In genomic region chr14:61321385-61322010, GRCh38 we compare ENCODE assay signal across 8 cellular contexts. TPM values are rescaled to one million over a fixed set of nuclear protein-coding genes. Genes with fewer than 3 reads are reported as not detected.
DNase-seq lines count a peak whose midpoint lies in the region; ATAC-seq and TF ChIP-seq lines count a peak whose summit lies in the region.

Gene PRKCH (plus strand): TSS chr14:61321579. CDS start chr14:61322102, 523 bp downstream.

- H3K27ac ChIP-seq in esophagus (ENCODE audit: low read depth in 2 of 2, low read length in 1 of 2), result peak within 1 kb of the TSS; percentile 94 to 99

- no peaks in the 10 kb centered on the region for H3K27me3 ChIP-seq in esophagus (ENCODE audit: control insufficient read depth in 1 of 2, insufficient read depth in 2 of 2, low read length in 2 of 2)

- TF ChIP-seq CTCF in GM13976 (IDR thresholded peaks at IDR 0.05; ENCODE audit: borderline replicate concordance, control extremely low read depth, extremely low read depth, insufficient read depth, missing control alignments), result peak; percentile 28

- peak within 1 kb of the TSS; percentile 57 to 80 for H3K4me3 ChIP-seq in esophagus (ENCODE audit: low read depth in 1 of 2, low read length in 2 of 2)

- no peaks in the 10 kb centered on the region for H3K9me3 ChIP-seq in esophagus (ENCODE audit: control insufficient read depth in 2 of 2, insufficient read depth in 1 of 2, low read depth in 1 of 2, low read length in 1 of 2)

- H3K36me3 ChIP-seq in esophagus (ENCODE audit: control insufficient read depth in 2 of 2, insufficient read depth in 2 of 2, low read length in 1 of 2), result peaks cover 0 to 2% of the 10 kb centered on the region in 2 donors

- H3K4me1 ChIP-seq in esophagus (ENCODE audit: control insufficient read depth in 2 of 2, insufficient read depth in 2 of 2, low read length in 1 of 2), result no peaks in the 10 kb centered on the region

- ATAC-seq in HG03066 (IDR thresholded peaks at IDR 0.05; ENCODE audit: low read depth, unreplicated experiment), result peak; percentile 67

- WGBS in esophagus, 2 donors, result 1% methylated on average over 46 to 66 of the region's 66 CpGs

- peak; percentile 89 for DNase-seq in GM13976 (ENCODE audit: low spot score)
- DNase-seq in NCI-H748 treated with DMSO at 0.1 percent for 48 hours (lab: John Stamatoyannopoulos, UW), result peak; percentile 19
- DNase-seq in activated T-cell treated with anti-CD3 and anti-CD28 coated beads for 4 hours, result peak; percentile 77
- DNase-seq in myocyte (ENCODE audit: low read depth), result peak; percentile 49
- DNase-seq in stimulated activated CD8-positive, alpha-beta memory T cell treated with anti-CD3 and anti-CD28 coated beads, Interleukin-7, amount 100 ng/mL, for 4 hours (ENCODE audit: low read depth in 2 of 2), result peak; percentile 78 to 82
- no peak for DNase-seq in cerebellar cortex (ENCODE audit: low spot score)

- in situ Hi-C loops in GM13976 (cut with MboI; ENCODE audit: low sequenced_read_pairs, unreplicated experiment), result loop anchor here (10.0 kb wide), 1 partner anchor 113 kb away; no protein-coding TSS in a partner anchor

RNA-seq across cellular contexts. Expression of gene PRKCH, which starts in this region (rescaled TPM):
- polyA plus RNA-seq in esophagus, result 10 to 100 TPM; 17.3 to 17.6 TPM
- 8.1 and 17.2 TPM in 2 replicates for total RNA-seq in myocyte
- polyA plus RNA-seq in myocyte (2012), result 2.1 TPM
